In genomic region chr12:121048442-121048841, GRCh38 we compare ENCODE assay signal across 23 cellular contexts. TPM values are rescaled to one million over a fixed set of nuclear protein-coding genes. Genes with fewer than 3 reads are reported as not detected.
DNase-seq lines count a peak whose midpoint lies in the region; ATAC-seq and TF ChIP-seq lines count a peak whose summit lies in the region.
"Had no signal": no experiment of that assay in that cellular context is flagged by ENCODE, and none has a peak within 500 bp of the region (broad histone marks: within the 10 kb centered on the region; RNA-seq: fewer than 3 reads in every experiment).

No MANE protein-coding gene starts in this region.

- no peaks in the 10 kb centered on the region for H3K79me1 ChIP-seq in mesenchymal stem cell (replicated peaks; ENCODE audit: low read length, poor library complexity, severe bottlenecking)

- no peaks in the 10 kb centered on the region for H3K27me3 ChIP-seq in CD4-positive, alpha-beta T cell (ENCODE audit: control insufficient read depth, insufficient read depth, low read length)
- H3K27me3 ChIP-seq in mesenchymal stem cell (ENCODE audit: control insufficient read depth in 1 of 2, insufficient read depth in 1 of 2, low read length in 2 of 2) (peaks cover 19 to 25% of the 10 kb centered on the region in 2 experiments), foreskin keratinocyte (peaks cover 9% of the 10 kb centered on the region)
- H3K27me3 ChIP-seq: BLaER1 treated with 17β-estradiol and CSF1 and Interleukin-3, amounts not matched to agents 10 nM and 100 nM; pancreas; thyroid gland had no signal

- no peak overlapping the region for H3K4me2 ChIP-seq in mesenchymal stem cell (ENCODE audit: low read length, poor library complexity, severe bottlenecking)
- H3K4me2 ChIP-seq: BLaER1 treated with 17β-estradiol and CSF1 and Interleukin-3, amounts not matched to agents 10 nM and 100 nM had no signal

- no peak overlapping the region for H3K14ac ChIP-seq in mesenchymal stem cell (ENCODE audit: low read length in 2 of 2)

- H2BK12ac ChIP-seq in mesenchymal stem cell (ENCODE audit: low read length in 2 of 2): no peak overlapping the region

- ATAC-seq in CD4-positive, alpha-beta T cell (ENCODE audit: poor library complexity): no peak
- ATAC-seq in activated CD8-positive, alpha-beta T cell treated with anti-CD3 and anti-CD28 coated beads for 36 hours: no peak
- no peak for ATAC-seq in foreskin keratinocyte
- ATAC-seq: pancreas; Right ventricle myocardium inferior; stimulated activated memory B cell treated with anti-CD40 and anti-IgM and Interleukin-4, amounts not matched to agents 10 μg/mL and 1 μg/mL and 100 μg/mL, for 72 hours had no signal

- peak overlapping the region; percentile 72 for H3K4me3 Mint-ChIP-seq in activated CD4-positive, alpha-beta T cell treated with anti-CD3 and anti-CD28 coated beads, Interleukin-2, amount 10 ng/mL, durations not matched to agents 24 days and 14 days
- peak overlapping the region; percentile 38 for H3K4me3 Mint-ChIP-seq in CD4-positive, alpha-beta T cell
- peak overlapping the region; percentile 64 for H3K4me3 Mint-ChIP-seq in activated CD8-positive, alpha-beta T cell treated with anti-CD3 and anti-CD28 coated beads for 36 hours
- H3K4me3 Mint-ChIP-seq: stimulated activated memory B cell treated with anti-CD40 and anti-IgM and Interleukin-4, amounts not matched to agents 10 μg/mL and 1 μg/mL and 100 μg/mL, for 72 hours had no signal

- H2BK15ac ChIP-seq in mesenchymal stem cell (ENCODE audit: low read depth, poor library complexity, severe bottlenecking): no peak overlapping the region

- no peaks in the 10 kb centered on the region for H3K9me3 Mint-ChIP-seq in activated CD4-positive, alpha-beta T cell treated with anti-CD3 and anti-CD28 coated beads, Interleukin-2, amount 10 ng/mL, durations not matched to agents 24 days and 14 days
- H3K9me3 Mint-ChIP-seq in CD4-positive, alpha-beta T cell: no peaks in the 10 kb centered on the region
- H3K9me3 Mint-ChIP-seq in activated CD8-positive, alpha-beta T cell treated with anti-CD3 and anti-CD28 coated beads for 36 hours: no peaks in the 10 kb centered on the region

- peaks cover 13% of the 10 kb centered on the region for H3K4me1 Mint-ChIP-seq in activated CD4-positive, alpha-beta T cell treated with anti-CD3 and anti-CD28 coated beads, Interleukin-2, amount 10 ng/mL, durations not matched to agents 24 days and 14 days
- no peaks in the 10 kb centered on the region for H3K4me1 Mint-ChIP-seq in CD4-positive, alpha-beta T cell (ENCODE audit: low read depth)
- peaks cover 6% of the 10 kb centered on the region for H3K4me1 Mint-ChIP-seq in activated CD8-positive, alpha-beta T cell treated with anti-CD3 and anti-CD28 coated beads for 36 hours (ENCODE audit: low read depth)
- H3K4me1 Mint-ChIP-seq: stimulated activated memory B cell treated with anti-CD40 and anti-IgM and Interleukin-4, amounts not matched to agents 10 μg/mL and 1 μg/mL and 100 μg/mL, for 72 hours had no signal

- H3K4me1 ChIP-seq in mesenchymal stem cell (ENCODE audit: control insufficient read depth, insufficient read depth, low read depth, low read length) (no peaks in the 10 kb centered on the region), foreskin keratinocyte (no peaks in the 10 kb centered on the region)
- H3K4me1 ChIP-seq: pancreas, thyroid gland had no signal

- H3K4me3 ChIP-seq in mesenchymal stem cell (ENCODE audit: insufficient read depth in 1 of 2, low read depth in 1 of 2, low read length in 2 of 2): no peak overlapping the region
- H3K4me3 ChIP-seq: BLaER1 treated with 17β-estradiol and CSF1 and Interleukin-3, amounts not matched to agents 10 nM and 100 nM; pancreas; thyroid gland had no signal

- no peak overlapping the region for H3K23ac ChIP-seq in mesenchymal stem cell (ENCODE audit: low read length in 2 of 2)

- no peak overlapping the region for H4K91ac ChIP-seq in mesenchymal stem cell (ENCODE audit: low read length)

- peak overlapping the region; percentile 21 for H2AFZ ChIP-seq in mesenchymal stem cell (ENCODE audit: low read depth, low read length)

- POLR2A ChIA-PET in CD4-positive, alpha-beta T cell (lab: Charles Lee): interaction anchor here (1.4 kb wide), 1 partner anchor 14 kb away, joined by 4 read pairs; no protein-coding TSS in a partner anchor
- POLR2A ChIA-PET in activated CD8-positive, alpha-beta T cell treated with anti-CD3 and anti-CD28 coated beads for 36 hours (lab: Charles Lee): interaction anchor here (0.6 kb wide), 1 partner anchor 538 kb away, joined by 3 read pairs; no protein-coding TSS in a partner anchor

- no peak overlapping the region for H3K9ac ChIP-seq in mesenchymal stem cell (ENCODE audit: low read length)
- H3K9ac ChIP-seq: BLaER1 treated with 17β-estradiol and CSF1 and Interleukin-3, amounts not matched to agents 10 nM and 100 nM had no signal

- CTCF ChIA-PET in CD4-positive, alpha-beta T cell (lab: Charles Lee): interaction anchor here (1.7 kb wide), 1 partner anchor 12 kb away, joined by 5 read pairs; no protein-coding TSS in a partner anchor
- CTCF ChIA-PET in activated CD8-positive, alpha-beta T cell treated with anti-CD3 and anti-CD28 coated beads for 36 hours (lab: Charles Lee): interaction anchor here (1.1 to 2.0 kb wide), 2 partner anchors 11 to 93 kb away, joined by 3 to 15 read pairs; no protein-coding TSS in a partner anchor

- peak overlapping the region; percentile 67 for H3K27ac Mint-ChIP-seq in activated CD4-positive, alpha-beta T cell treated with anti-CD3 and anti-CD28 coated beads, Interleukin-2, amount 10 ng/mL, durations not matched to agents 24 days and 14 days
- H3K27ac Mint-ChIP-seq in CD4-positive, alpha-beta T cell: peak overlapping the region; percentile 2
- peak overlapping the region; percentile 65 for H3K27ac Mint-ChIP-seq in activated CD8-positive, alpha-beta T cell treated with anti-CD3 and anti-CD28 coated beads for 36 hours
- H3K27ac Mint-ChIP-seq: stimulated activated memory B cell treated with anti-CD40 and anti-IgM and Interleukin-4, amounts not matched to agents 10 μg/mL and 1 μg/mL and 100 μg/mL, for 72 hours had no signal

- H4K8ac ChIP-seq in mesenchymal stem cell (ENCODE audit: low read length): no peak overlapping the region

- no peak overlapping the region for H3K18ac ChIP-seq in mesenchymal stem cell (ENCODE audit: low read depth in 1 of 2, low read length in 2 of 2)

- WGBS in mesenchymal stem cell: 75% methylated on average over 7 of the region's 7 CpGs

- DNase-seq in activated CD4-positive, alpha-beta T cell treated with anti-CD3 and anti-CD28 coated beads, Interleukin-2, amount 10 ng/mL, durations not matched to agents 24 days and 14 days: no peak
- DNase-seq in activated CD4-positive, alpha-beta T cell treated with anti-CD3 and anti-CD28 coated beads, Interleukin-2, amount 50 U/mL, for 48 hours: no peak
- DNase-seq in CD4-positive, alpha-beta T cell: no peak
- DNase-seq in activated CD8-positive, alpha-beta T cell treated with anti-CD3 and anti-CD28 coated beads for 36 hours: no peak
- no peak for DNase-seq in mesenchymal stem cell
- DNase-seq in GDM1 (lab: John Stamatoyannopoulos, UW): no peak
- DNase-seq in foreskin keratinocyte: no peak
- DNase-seq in NCI-H510A (lab: John Stamatoyannopoulos, UW): no peak
- DNase-seq: activated CD8-positive, alpha-beta memory T cell treated with anti-CD3 and anti-CD28 coated beads for 24 hours; activated effector memory CD4-positive, alpha-beta T cell treated with Interleukin-2 at 50 U/mL for 16 hours; cerebellar nuclear complex; erythroblast; foreskin melanocyte; GF-D8; kidney; NCI-H1048; NCI-H2081 treated with DMSO at 0.1 percent for 48 hours; NCI-H526; pancreas; thyroid gland had no signal

- H3K36me3 ChIP-seq in mesenchymal stem cell (ENCODE audit: control insufficient read depth in 1 of 2, insufficient read depth in 2 of 2, low read depth in 1 of 2, low read length in 2 of 2): no peaks in the 10 kb centered on the region
- H3K36me3 ChIP-seq: BLaER1 treated with 17β-estradiol and CSF1 and Interleukin-3, amounts not matched to agents 10 nM and 100 nM; pancreas; thyroid gland had no signal

- no peak overlapping the region for H3K4ac ChIP-seq in mesenchymal stem cell (ENCODE audit: low read depth in 1 of 2, low read length in 2 of 2)

- H2BK5ac ChIP-seq in mesenchymal stem cell (ENCODE audit: low read depth, low read length, poor library complexity, severe bottlenecking): no peak overlapping the region

- H3K27me3 Mint-ChIP-seq in activated CD4-positive, alpha-beta T cell treated with anti-CD3 and anti-CD28 coated beads, Interleukin-2, amount 10 ng/mL, durations not matched to agents 24 days and 14 days: peaks cover 23% of the 10 kb centered on the region
- no peaks in the 10 kb centered on the region for H3K27me3 Mint-ChIP-seq in CD4-positive, alpha-beta T cell
- peaks cover 3% of the 10 kb centered on the region for H3K27me3 Mint-ChIP-seq in activated CD8-positive, alpha-beta T cell treated with anti-CD3 and anti-CD28 coated beads for 36 hours

- TF ChIP-seq CTCF in CD4-positive, alpha-beta T cell (IDR thresholded peaks at IDR 0.05): no peak
- no peak for TF ChIP-seq CTCF in activated CD8-positive, alpha-beta T cell treated with anti-CD3 and anti-CD28 coated beads for 36 hours (IDR thresholded peaks at IDR 0.05)
- TF ChIP-seq CTCF in foreskin keratinocyte (conservative IDR thresholded peaks at IDR 0.05): no peak

- intact Hi-C loops in activated CD4-positive, alpha-beta T cell treated with anti-CD3 and anti-CD28 coated beads, Interleukin-2, amount 10 ng/mL, durations not matched to agents 24 days and 14 days (cut with micrococcal nuclease): no loop called here
- intact Hi-C loops in CD4-positive, alpha-beta T cell (cut with DNase I, micrococcal nuclease): no loop called here
- intact Hi-C loops in activated CD8-positive, alpha-beta T cell treated with anti-CD3 and anti-CD28 coated beads for 36 hours (cut with micrococcal nuclease): no loop called here

- H3K27ac ChIP-seq in CD4-positive, alpha-beta T cell (ENCODE audit: low read depth, low read length): no peak overlapping the region
- H3K27ac ChIP-seq in mesenchymal stem cell (ENCODE audit: low read length, poor library complexity, severe bottlenecking) (no peak overlapping the region), foreskin keratinocyte (no peak overlapping the region)
- H3K27ac ChIP-seq: BLaER1 treated with 17β-estradiol and CSF1 and Interleukin-3, amounts not matched to agents 10 nM and 100 nM; pancreas; thyroid gland had no signal

- H3K9me3 ChIP-seq in CD4-positive, alpha-beta T cell (ENCODE audit: control insufficient read depth, low read length): no peaks in the 10 kb centered on the region
- no peaks in the 10 kb centered on the region for H3K9me3 ChIP-seq in mesenchymal stem cell (ENCODE audit: control insufficient read depth, low read length)
- H3K9me3 ChIP-seq: BLaER1 treated with 17β-estradiol and CSF1 and Interleukin-3, amounts not matched to agents 10 nM and 100 nM; pancreas; thyroid gland had no signal

- H3K36me3 Mint-ChIP-seq in activated CD4-positive, alpha-beta T cell treated with anti-CD3 and anti-CD28 coated beads, Interleukin-2, amount 10 ng/mL, durations not matched to agents 24 days and 14 days (ENCODE audit: low read depth): no peaks in the 10 kb centered on the region
- no peaks in the 10 kb centered on the region for H3K36me3 Mint-ChIP-seq in CD4-positive, alpha-beta T cell (ENCODE audit: low read depth)
- no peaks in the 10 kb centered on the region for H3K36me3 Mint-ChIP-seq in activated CD8-positive, alpha-beta T cell treated with anti-CD3 and anti-CD28 coated beads for 36 hours (ENCODE audit: low read depth)
- H3K36me3 Mint-ChIP-seq: stimulated activated memory B cell treated with anti-CD40 and anti-IgM and Interleukin-4, amounts not matched to agents 10 μg/mL and 1 μg/mL and 100 μg/mL, for 72 hours had no signal

- H2BK120ac ChIP-seq in mesenchymal stem cell (ENCODE audit: low read depth, low read length): no peak overlapping the region

- H2AK5ac ChIP-seq in mesenchymal stem cell (ENCODE audit: low read length, severe bottlenecking): no peak overlapping the region

RNA-seq across cellular contexts. Expression of gene OASL, which starts 9.4 kb away (rescaled TPM):
- 2.9 and 3.0 TPM in 2 replicates for total RNA-seq in activated CD4-positive, alpha-beta T cell treated with anti-CD3 and anti-CD28 coated beads, Interleukin-2, amount 10 ng/mL, durations not matched to agents 24 days and 14 days
- 10 to 100 TPM; 33.0 to 34.7 TPM for total RNA-seq in CD4-positive, alpha-beta T cell
- total RNA-seq in activated CD8-positive, alpha-beta T cell treated with anti-CD3 and anti-CD28 coated beads for 36 hours: 10 to 100 TPM; 11.1 to 11.4 TPM
- 0.03 TPM for polyA plus RNA-seq in mesenchymal stem cell (2013, experiment 1 of 2)
- 0.01 TPM for polyA plus RNA-seq in mesenchymal stem cell (2013, experiment 2 of 2)
- 3.7 and 5.5 TPM in 2 replicates for total RNA-seq in foreskin keratinocyte
- 4.7 and 7.1 TPM in 2 replicates for polyA plus RNA-seq in foreskin keratinocyte

RNA-seq across cellular contexts. Expression of gene C12orf43, which starts 32.2 kb away (rescaled TPM):
- total RNA-seq in activated CD4-positive, alpha-beta T cell treated with anti-CD3 and anti-CD28 coated beads, Interleukin-2, amount 10 ng/mL, durations not matched to agents 24 days and 14 days: 32.5 and 35.3 TPM in 2 replicates
- total RNA-seq in CD4-positive, alpha-beta T cell: 10 to 100 TPM; 14.4 to 15.8 TPM
- total RNA-seq in activated CD8-positive, alpha-beta T cell treated with anti-CD3 and anti-CD28 coated beads for 36 hours: 10 to 100 TPM; 19.8 to 20.7 TPM
- 13.2 TPM for polyA plus RNA-seq in mesenchymal stem cell (2013, experiment 1 of 2)
- 14.1 TPM for polyA plus RNA-seq in mesenchymal stem cell (2013, experiment 2 of 2)
- 21.3 TPM in 2 replicates for total RNA-seq in foreskin keratinocyte
- polyA plus RNA-seq in foreskin keratinocyte: 16.4 and 20.2 TPM in 2 replicates

Comparison
In these comparisons a context has a peak if more than half of its experiments do, and no peak if none do; other contexts are left out.
1. H3K27ac Mint-ChIP-seq: peak in every context shown above with its lines; median percentile 67 in activated CD4-positive, alpha-beta T cell treated with anti-CD3 and anti-CD28 coated beads, Interleukin-2, amount 10 ng/mL, durations not matched to agents 24 days and 14 days; 65 in activated CD8-positive, alpha-beta T cell treated with anti-CD3 and anti-CD28 coated beads for 36 hours; 2 in CD4-positive, alpha-beta T cell.